Comparison of ENCODE assay signal across 1 cellular context in the genomic region with DNA sequence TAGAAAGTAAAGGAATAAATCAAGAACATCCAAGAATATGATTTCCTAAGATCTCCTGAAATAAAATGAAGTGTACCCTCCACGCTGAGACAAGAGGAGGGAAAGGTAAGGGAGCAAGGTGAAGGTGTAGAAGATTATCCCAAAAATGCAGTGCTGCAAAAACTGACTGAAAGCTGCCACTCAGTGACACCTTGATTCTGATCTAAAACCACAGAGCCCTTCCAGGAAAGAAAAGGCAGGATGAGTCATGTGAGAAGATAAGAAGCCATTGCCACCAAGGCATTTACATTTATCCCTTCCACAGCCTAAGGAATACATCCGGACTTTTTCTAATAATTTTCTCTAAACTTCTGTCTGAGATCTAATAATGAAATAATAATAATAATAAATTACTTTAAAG.
A peak's percentile ranks its signal among the peaks of the same experiment; 100 is the strongest.
TF ChIP-seq lines count a peak whose summit lies in the region.

No MANE protein-coding gene starts in this region.

TF ChIP-seq in K562, 482 proteins besides CTCF, POLR2A, EP300 and RAD21 (continued from another document):
- no peak for TF ChIP-seq CREBBP (IDR thresholded peaks at IDR 0.05; ENCODE audit: low read depth, low read length)
- TF ChIP-seq GABPA (tag; conservative IDR thresholded peaks at IDR 0.05; ENCODE audit: low read depth), result no peak
- TF ChIP-seq SMARCE1 (IDR thresholded peaks at IDR 0.05), result peak; percentile 93
- no peak for TF ChIP-seq NR4A1 (CRISPR knock-in tag; IDR thresholded peaks at IDR 0.05)
- no peak for TF ChIP-seq NR4A1 (tag; IDR thresholded peaks at IDR 0.05)
- no peak for TF ChIP-seq HOXB6 (CRISPR knock-in tag; IDR thresholded peaks at IDR 0.05; ENCODE audit: borderline replicate concordance)
- 0 out of 4 replicates have a peak, but pooled peaks of 1 of the 2 experiments have one; percentile 33 for TF ChIP-seq TBL1XR1 (IDR thresholded peaks at IDR 0.05; ENCODE audit: low read length in 2 of 2)
- TF ChIP-seq, protein P1, sequence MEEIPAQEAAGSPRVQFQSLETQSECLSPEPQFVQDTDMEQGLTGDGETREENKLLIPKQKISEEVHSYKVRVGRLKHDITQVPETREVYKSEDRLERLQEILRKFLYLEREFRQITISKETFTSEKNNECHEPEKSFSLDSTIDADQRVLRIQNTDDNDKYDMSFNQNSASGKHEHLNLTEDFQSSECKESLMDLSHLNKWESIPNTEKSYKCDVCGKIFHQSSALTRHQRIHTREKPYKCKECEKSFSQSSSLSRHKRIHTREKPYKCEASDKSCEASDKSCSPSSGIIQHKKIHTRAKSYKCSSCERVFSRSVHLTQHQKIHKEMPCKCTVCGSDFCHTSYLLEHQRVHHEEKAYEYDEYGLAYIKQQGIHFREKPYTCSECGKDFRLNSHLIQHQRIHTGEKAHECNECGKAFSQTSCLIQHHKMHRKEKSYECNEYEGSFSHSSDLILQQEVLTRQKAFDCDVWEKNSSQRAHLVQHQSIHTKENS (CRISPR knock-in tag; IDR thresholded peaks at IDR 0.05), result no peak
- TF ChIP-seq JUND (IDR thresholded peaks at IDR 0.05; ENCODE audit: borderline replicate concordance, low read depth, low read length), result peak; percentile 97
- peak; percentile 96 for TF ChIP-seq JUND (tag; IDR thresholded peaks at IDR 0.05; ENCODE audit: borderline replicate concordance, low read depth, low read length)
- TF ChIP-seq JUN (IDR thresholded peaks at IDR 0.05; ENCODE audit: borderline replicate concordance, low read depth, low read length), result peak; percentile 86
- no peak for TF ChIP-seq JUN (CRISPR knock-in tag; IDR thresholded peaks at IDR 0.05; ENCODE audit: borderline replicate concordance)
- no peak for TF ChIP-seq E2F3 (CRISPR knock-in tag; IDR thresholded peaks at IDR 0.05)
- no peak for TF ChIP-seq ZNF507 (tag; conservative IDR thresholded peaks at IDR 0.05)
- TF ChIP-seq MAFK (IDR thresholded peaks at IDR 0.05; ENCODE audit: low read length), result 0 out of 2 replicates have a peak, but pooled peaks have one; percentile 14
- TF ChIP-seq, protein P2, sequence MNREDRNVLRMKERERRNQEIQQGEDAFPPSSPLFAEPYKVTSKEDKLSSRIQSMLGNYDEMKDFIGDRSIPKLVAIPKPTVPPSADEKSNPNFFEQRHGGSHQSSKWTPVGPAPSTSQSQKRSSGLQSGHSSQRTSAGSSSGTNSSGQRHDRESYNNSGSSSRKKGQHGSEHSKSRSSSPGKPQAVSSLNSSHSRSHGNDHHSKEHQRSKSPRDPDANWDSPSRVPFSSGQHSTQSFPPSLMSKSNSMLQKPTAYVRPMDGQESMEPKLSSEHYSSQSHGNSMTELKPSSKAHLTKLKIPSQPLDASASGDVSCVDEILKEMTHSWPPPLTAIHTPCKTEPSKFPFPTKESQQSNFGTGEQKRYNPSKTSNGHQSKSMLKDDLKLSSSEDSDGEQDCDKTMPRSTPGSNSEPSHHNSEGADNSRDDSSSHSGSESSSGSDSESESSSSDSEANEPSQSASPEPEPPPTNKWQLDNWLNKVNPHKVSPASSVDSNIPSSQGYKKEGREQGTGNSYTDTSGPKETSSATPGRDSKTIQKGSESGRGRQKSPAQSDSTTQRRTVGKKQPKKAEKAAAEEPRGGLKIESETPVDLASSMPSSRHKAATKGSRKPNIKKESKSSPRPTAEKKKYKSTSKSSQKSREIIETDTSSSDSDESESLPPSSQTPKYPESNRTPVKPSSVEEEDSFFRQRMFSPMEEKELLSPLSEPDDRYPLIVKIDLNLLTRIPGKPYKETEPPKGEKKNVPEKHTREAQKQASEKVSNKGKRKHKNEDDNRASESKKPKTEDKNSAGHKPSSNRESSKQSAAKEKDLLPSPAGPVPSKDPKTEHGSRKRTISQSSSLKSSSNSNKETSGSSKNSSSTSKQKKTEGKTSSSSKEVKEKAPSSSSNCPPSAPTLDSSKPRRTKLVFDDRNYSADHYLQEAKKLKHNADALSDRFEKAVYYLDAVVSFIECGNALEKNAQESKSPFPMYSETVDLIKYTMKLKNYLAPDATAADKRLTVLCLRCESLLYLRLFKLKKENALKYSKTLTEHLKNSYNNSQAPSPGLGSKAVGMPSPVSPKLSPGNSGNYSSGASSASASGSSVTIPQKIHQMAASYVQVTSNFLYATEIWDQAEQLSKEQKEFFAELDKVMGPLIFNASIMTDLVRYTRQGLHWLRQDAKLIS (CRISPR knock-in tag; IDR thresholded peaks at IDR 0.05), result no peak
- peak; percentile 86 for TF ChIP-seq ARID1B (IDR thresholded peaks at IDR 0.05)
- peak; percentile 90 for TF ChIP-seq DPF2 (IDR thresholded peaks at IDR 0.05)
- TF ChIP-seq, protein P3, sequence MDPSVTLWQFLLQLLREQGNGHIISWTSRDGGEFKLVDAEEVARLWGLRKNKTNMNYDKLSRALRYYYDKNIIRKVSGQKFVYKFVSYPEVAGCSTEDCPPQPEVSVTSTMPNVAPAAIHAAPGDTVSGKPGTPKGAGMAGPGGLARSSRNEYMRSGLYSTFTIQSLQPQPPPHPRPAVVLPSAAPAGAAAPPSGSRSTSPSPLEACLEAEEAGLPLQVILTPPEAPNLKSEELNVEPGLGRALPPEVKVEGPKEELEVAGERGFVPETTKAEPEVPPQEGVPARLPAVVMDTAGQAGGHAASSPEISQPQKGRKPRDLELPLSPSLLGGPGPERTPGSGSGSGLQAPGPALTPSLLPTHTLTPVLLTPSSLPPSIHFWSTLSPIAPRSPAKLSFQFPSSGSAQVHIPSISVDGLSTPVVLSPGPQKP (CRISPR knock-in tag; IDR thresholded peaks at IDR 0.05), result no peak
- TF ChIP-seq ZNF444 (CRISPR knock-in tag; IDR thresholded peaks at IDR 0.05), result no peak
- TF ChIP-seq BHLHE40 (IDR thresholded peaks at IDR 0.05; ENCODE audit: low read length), result peak; percentile 34; the same call in 1 of the 2 replicates
- TF ChIP-seq, protein P4, sequence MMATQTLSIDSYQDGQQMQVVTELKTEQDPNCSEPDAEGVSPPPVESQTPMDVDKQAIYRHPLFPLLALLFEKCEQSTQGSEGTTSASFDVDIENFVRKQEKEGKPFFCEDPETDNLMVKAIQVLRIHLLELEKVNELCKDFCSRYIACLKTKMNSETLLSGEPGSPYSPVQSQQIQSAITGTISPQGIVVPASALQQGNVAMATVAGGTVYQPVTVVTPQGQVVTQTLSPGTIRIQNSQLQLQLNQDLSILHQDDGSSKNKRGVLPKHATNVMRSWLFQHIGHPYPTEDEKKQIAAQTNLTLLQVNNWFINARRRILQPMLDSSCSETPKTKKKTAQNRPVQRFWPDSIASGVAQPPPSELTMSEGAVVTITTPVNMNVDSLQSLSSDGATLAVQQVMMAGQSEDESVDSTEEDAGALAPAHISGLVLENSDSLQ (IDR thresholded peaks at IDR 0.05), result peak; percentile 92
- no peak for TF ChIP-seq NCOA6 (IDR thresholded peaks at IDR 0.05)
- TF ChIP-seq GATA2 (CRISPR knock-in tag; IDR thresholded peaks at IDR 0.05), result peak; percentile 19; the same call in 1 of the 2 replicates
- TF ChIP-seq EZH2 (IDR thresholded peaks at IDR 0.05; ENCODE audit: borderline replicate concordance, low read depth, low read length), result no peak
- TF ChIP-seq, protein P5, sequence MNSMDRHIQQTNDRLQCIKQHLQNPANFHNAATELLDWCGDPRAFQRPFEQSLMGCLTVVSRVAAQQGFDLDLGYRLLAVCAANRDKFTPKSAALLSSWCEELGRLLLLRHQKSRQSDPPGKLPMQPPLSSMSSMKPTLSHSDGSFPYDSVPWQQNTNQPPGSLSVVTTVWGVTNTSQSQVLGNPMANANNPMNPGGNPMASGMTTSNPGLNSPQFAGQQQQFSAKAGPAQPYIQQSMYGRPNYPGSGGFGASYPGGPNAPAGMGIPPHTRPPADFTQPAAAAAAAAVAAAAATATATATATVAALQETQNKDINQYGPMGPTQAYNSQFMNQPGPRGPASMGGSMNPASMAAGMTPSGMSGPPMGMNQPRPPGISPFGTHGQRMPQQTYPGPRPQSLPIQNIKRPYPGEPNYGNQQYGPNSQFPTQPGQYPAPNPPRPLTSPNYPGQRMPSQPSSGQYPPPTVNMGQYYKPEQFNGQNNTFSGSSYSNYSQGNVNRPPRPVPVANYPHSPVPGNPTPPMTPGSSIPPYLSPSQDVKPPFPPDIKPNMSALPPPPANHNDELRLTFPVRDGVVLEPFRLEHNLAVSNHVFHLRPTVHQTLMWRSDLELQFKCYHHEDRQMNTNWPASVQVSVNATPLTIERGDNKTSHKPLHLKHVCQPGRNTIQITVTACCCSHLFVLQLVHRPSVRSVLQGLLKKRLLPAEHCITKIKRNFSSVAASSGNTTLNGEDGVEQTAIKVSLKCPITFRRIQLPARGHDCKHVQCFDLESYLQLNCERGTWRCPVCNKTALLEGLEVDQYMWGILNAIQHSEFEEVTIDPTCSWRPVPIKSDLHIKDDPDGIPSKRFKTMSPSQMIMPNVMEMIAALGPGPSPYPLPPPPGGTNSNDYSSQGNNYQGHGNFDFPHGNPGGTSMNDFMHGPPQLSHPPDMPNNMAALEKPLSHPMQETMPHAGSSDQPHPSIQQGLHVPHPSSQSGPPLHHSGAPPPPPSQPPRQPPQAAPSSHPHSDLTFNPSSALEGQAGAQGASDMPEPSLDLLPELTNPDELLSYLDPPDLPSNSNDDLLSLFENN (IDR thresholded peaks at IDR 0.05; ENCODE audit: low read depth in 2 of 2, low read length in 2 of 2), result no peak
- no peak for TF ChIP-seq TRIM28 (IDR thresholded peaks at IDR 0.05)
- peak; percentile 40 for TF ChIP-seq DACH1 (IDR thresholded peaks at IDR 0.05; ENCODE audit: partially characterized antibody)
- no peak for TF ChIP-seq ASH1L (IDR thresholded peaks at IDR 0.05; ENCODE audit: borderline replicate concordance, low read depth, partially characterized antibody)
- TF ChIP-seq, protein P6, sequence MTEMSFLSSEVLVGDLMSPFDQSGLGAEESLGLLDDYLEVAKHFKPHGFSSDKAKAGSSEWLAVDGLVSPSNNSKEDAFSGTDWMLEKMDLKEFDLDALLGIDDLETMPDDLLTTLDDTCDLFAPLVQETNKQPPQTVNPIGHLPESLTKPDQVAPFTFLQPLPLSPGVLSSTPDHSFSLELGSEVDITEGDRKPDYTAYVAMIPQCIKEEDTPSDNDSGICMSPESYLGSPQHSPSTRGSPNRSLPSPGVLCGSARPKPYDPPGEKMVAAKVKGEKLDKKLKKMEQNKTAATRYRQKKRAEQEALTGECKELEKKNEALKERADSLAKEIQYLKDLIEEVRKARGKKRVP (CRISPR knock-in tag; IDR thresholded peaks at IDR 0.05), result no peak
- peak; percentile 81 for TF ChIP-seq ZEB2 (IDR thresholded peaks at IDR 0.05)
- no peak for TF ChIP-seq ZNF584 (CRISPR knock-in tag; IDR thresholded peaks at IDR 0.05; ENCODE audit: low read depth)
- no peak for TF ChIP-seq BRF1 (IDR thresholded peaks at IDR 0.05; ENCODE audit: borderline replicate concordance, extremely low read depth, insufficient read length)
- TF ChIP-seq ZC3H4 (CRISPR knock-in tag; IDR thresholded peaks at IDR 0.05; ENCODE audit: borderline replicate concordance), result no peak
- TF ChIP-seq, protein P7, sequence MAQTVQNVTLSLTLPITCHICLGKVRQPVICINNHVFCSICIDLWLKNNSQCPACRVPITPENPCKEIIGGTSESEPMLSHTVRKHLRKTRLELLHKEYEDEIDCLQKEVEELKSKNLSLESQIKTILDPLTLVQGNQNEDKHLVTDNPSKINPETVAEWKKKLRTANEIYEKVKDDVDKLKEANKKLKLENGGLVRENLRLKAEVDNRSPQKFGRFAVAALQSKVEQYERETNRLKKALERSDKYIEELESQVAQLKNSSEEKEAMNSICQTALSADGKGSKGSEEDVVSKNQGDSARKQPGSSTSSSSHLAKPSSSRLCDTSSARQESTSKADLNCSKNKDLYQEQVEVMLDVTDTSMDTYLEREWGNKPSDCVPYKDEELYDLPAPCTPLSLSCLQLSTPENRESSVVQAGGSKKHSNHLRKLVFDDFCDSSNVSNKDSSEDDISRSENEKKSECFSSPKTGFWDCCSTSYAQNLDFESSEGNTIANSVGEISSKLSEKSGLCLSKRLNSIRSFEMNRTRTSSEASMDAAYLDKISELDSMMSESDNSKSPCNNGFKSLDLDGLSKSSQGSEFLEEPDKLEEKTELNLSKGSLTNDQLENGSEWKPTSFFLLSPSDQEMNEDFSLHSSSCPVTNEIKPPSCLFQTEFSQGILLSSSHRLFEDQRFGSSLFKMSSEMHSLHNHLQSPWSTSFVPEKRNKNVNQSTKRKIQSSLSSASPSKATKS (CRISPR knock-in tag; IDR thresholded peaks at IDR 0.05), result no peak
- no peak for TF ChIP-seq CBFB (CRISPR knock-in tag; IDR thresholded peaks at IDR 0.05)
- TF ChIP-seq, protein P8, sequence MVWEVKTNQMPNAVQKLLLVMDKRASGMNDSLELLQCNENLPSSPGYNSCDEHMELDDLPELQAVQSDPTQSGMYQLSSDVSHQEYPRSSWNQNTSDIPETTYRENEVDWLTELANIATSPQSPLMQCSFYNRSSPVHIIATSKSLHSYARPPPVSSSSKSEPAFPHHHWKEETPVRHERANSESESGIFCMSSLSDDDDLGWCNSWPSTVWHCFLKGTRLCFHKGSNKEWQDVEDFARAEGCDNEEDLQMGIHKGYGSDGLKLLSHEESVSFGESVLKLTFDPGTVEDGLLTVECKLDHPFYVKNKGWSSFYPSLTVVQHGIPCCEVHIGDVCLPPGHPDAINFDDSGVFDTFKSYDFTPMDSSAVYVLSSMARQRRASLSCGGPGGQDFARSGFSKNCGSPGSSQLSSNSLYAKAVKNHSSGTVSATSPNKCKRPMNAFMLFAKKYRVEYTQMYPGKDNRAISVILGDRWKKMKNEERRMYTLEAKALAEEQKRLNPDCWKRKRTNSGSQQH (CRISPR knock-in tag; IDR thresholded peaks at IDR 0.05), result no peak
- 0 out of 2 replicates have a peak, but pooled peaks have one; percentile 11 for TF ChIP-seq MTA2 (IDR thresholded peaks at IDR 0.05; ENCODE audit: low read depth)
- no peak for TF ChIP-seq ARHGAP35 (IDR thresholded peaks at IDR 0.05; ENCODE audit: partially characterized antibody)
- TF ChIP-seq, protein P9, sequence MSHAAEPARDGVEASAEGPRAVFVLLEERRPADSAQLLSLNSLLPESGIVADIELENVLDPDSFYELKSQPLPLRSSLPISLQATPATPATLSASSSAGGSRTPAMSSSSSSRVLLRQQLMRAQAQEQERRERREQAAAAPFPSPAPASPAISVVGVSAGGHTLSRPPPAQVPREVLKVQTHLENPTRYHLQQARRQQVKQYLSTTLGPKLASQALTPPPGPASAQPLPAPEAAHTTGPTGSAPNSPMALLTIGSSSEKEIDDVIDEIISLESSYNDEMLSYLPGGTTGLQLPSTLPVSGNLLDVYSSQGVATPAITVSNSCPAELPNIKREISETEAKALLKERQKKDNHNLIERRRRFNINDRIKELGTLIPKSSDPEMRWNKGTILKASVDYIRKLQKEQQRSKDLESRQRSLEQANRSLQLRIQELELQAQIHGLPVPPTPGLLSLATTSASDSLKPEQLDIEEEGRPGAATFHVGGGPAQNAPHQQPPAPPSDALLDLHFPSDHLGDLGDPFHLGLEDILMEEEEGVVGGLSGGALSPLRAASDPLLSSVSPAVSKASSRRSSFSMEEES (CRISPR knock-in tag; IDR thresholded peaks at IDR 0.05), result no peak
- 0 out of 2 replicates have a peak, but pooled peaks have one; percentile 25 for TF ChIP-seq LCOR (CRISPR knock-in tag; IDR thresholded peaks at IDR 0.05)
TF ChIP-seq in K562: peak in this region for 41.
